In genomic region chr11:62245271-62245753, GRCh38 we compare ENCODE assay signal across 1 cellular context.
TF ChIP-seq lines count a peak whose summit lies in the region.

No MANE protein-coding gene starts in this region.

TF ChIP-seq in HepG2, 621 proteins besides CTCF, POLR2A, EP300 and RAD21 (continued from another document and continues in another):
- no peak for TF ChIP-seq AKNA (CRISPR knock-in tag; IDR thresholded peaks at IDR 0.05; ENCODE audit: borderline replicate concordance)
- no peak; the same call in 1 of the 2 replicates for TF ChIP-seq E2F2 (CRISPR knock-in tag; IDR thresholded peaks at IDR 0.05; ENCODE audit: borderline replicate concordance)
- TF ChIP-seq ZNF121 (CRISPR knock-in tag; IDR thresholded peaks at IDR 0.05) = no peak
- TF ChIP-seq NRL (CRISPR knock-in tag; IDR thresholded peaks at IDR 0.05; ENCODE audit: borderline replicate concordance) = no peak
- peak; percentile 60 for TF ChIP-seq ZNF574 (CRISPR knock-in tag; IDR thresholded peaks at IDR 0.05)
- no peak for TF ChIP-seq TP53 (CRISPR knock-in tag; conservative IDR thresholded peaks at IDR 0.05)
- TF ChIP-seq ZFP36 (IDR thresholded peaks at IDR 0.05; ENCODE audit: borderline replicate concordance, low read depth, low read length, partially characterized antibody) = no peak
- 0 out of 2 replicates have a peak, but pooled peaks have one; percentile 48 for TF ChIP-seq ZNF800 (CRISPR knock-in tag; IDR thresholded peaks at IDR 0.05)
- TF ChIP-seq SMAD9 (CRISPR knock-in tag; IDR thresholded peaks at IDR 0.05) = peak; percentile 78; the same call in 1 of the 2 replicates
- TF ChIP-seq ZKSCAN1 (IDR thresholded peaks at IDR 0.05; ENCODE audit: low read length) = no peak
- no peak for TF ChIP-seq CHCHD3 (CRISPR knock-in tag; IDR thresholded peaks at IDR 0.05)
- TF ChIP-seq LCORL (IDR thresholded peaks at IDR 0.05) = no peak
- TF ChIP-seq LCORL (CRISPR knock-in tag; IDR thresholded peaks at IDR 0.05) = no peak
- peak; percentile 70; the same call in 1 of the 2 replicates for TF ChIP-seq ZBTB25 (CRISPR knock-in tag; IDR thresholded peaks at IDR 0.05)
- no peak for TF ChIP-seq TEF (CRISPR knock-in tag; IDR thresholded peaks at IDR 0.05)
- TF ChIP-seq ZNF557 (CRISPR knock-in tag; IDR thresholded peaks at IDR 0.05) = no peak
- no peak for TF ChIP-seq NCOR1 (IDR thresholded peaks at IDR 0.05; ENCODE audit: borderline replicate concordance, low read length)
- peak; percentile 61; the same call in 1 of the 2 replicates for TF ChIP-seq BCL3 (CRISPR knock-in tag; IDR thresholded peaks at IDR 0.05)
- no peak for TF ChIP-seq ZNF569 (CRISPR knock-in tag; IDR thresholded peaks at IDR 0.05; ENCODE audit: borderline replicate concordance)
- TF ChIP-seq LRRFIP1 (CRISPR knock-in tag; conservative IDR thresholded peaks at IDR 0.05) = no peak
- TF ChIP-seq CCAR2 (optimal IDR thresholded peaks at IDR 0.05; ENCODE audit: low read depth, low read length) = no peak
- TF ChIP-seq HNRNPK (IDR thresholded peaks at IDR 0.05; ENCODE audit: low read depth, low read length, poor library complexity, severe bottlenecking) = no peak
- TF ChIP-seq KDM5A (IDR thresholded peaks at IDR 0.05; ENCODE audit: borderline replicate concordance, low read length) = no peak
- no peak for TF ChIP-seq ZNF251 (CRISPR knock-in tag; IDR thresholded peaks at IDR 0.05)
- TF ChIP-seq ONECUT2 (CRISPR knock-in tag; IDR thresholded peaks at IDR 0.05) = no peak
- TF ChIP-seq ZNF354B (CRISPR knock-in tag; IDR thresholded peaks at IDR 0.05) = no peak
- no peak for TF ChIP-seq ZNF383 (CRISPR knock-in tag; IDR thresholded peaks at IDR 0.05; ENCODE audit: borderline replicate concordance)
- peak; percentile 81 for TF ChIP-seq HNF1B (CRISPR knock-in tag; IDR thresholded peaks at IDR 0.05)
- no peak for TF ChIP-seq KDM1A (CRISPR knock-in tag; IDR thresholded peaks at IDR 0.05)
- no peak for TF ChIP-seq ZFP90 (CRISPR knock-in tag; IDR thresholded peaks at IDR 0.05; ENCODE audit: borderline replicate concordance)
- no peak for TF ChIP-seq PHF21A (CRISPR knock-in tag; IDR thresholded peaks at IDR 0.05)
- peak; percentile 79; the same call in 1 of the 2 replicates for TF ChIP-seq TSC22D2 (CRISPR knock-in tag; IDR thresholded peaks at IDR 0.05; ENCODE audit: borderline replicate concordance)
- peak; percentile 66; the same call in 1 of the 2 replicates for TF ChIP-seq ZNF580 (CRISPR knock-in tag; IDR thresholded peaks at IDR 0.05; ENCODE audit: borderline replicate concordance, low read depth)
- TF ChIP-seq ZNF773 (CRISPR knock-in tag; IDR thresholded peaks at IDR 0.05; ENCODE audit: borderline replicate concordance) = no peak
